9 cellular contexts compared by ENCODE assay signal in genomic region chr6:71349976-71350615, GRCh38.
DNase-seq lines count a peak whose midpoint lies in the region; ATAC-seq and TF ChIP-seq lines count a peak whose summit lies in the region.
"Had no signal": no experiment of that assay in that cellular context is flagged by ENCODE, and none has a peak within 500 bp of the region (broad histone marks: within the 10 kb centered on the region; RNA-seq: fewer than 3 reads in every experiment).

No MANE protein-coding gene starts in this region.

- H3K4me3 ChIP-seq in aorta (ENCODE audit: low read length in 2 of 2): no peak overlapping the region
- no peak overlapping the region for H3K4me3 ChIP-seq in body of pancreas

- peaks cover 2% of the 10 kb centered on the region for H3K9me3 Mint-ChIP-seq in glutamatergic neuron (ENCODE audit: unreplicated experiment)

- no peak overlapping the region for H3K4me3 Mint-ChIP-seq in glutamatergic neuron (ENCODE audit: unreplicated experiment)

- intact Hi-C loops in aorta (cut with DNase I): loop anchor here in 1 of 2 donors (5.0 to 10.0 kb wide), 2 partner anchors 153 to 335 kb away; no protein-coding TSS in a partner anchor
- intact Hi-C loops in body of pancreas (cut with DNase I): loop anchor here (10.0 kb wide), 1 partner anchor 145 kb away; no protein-coding TSS in a partner anchor

- H3K4me1 ChIP-seq in aorta (ENCODE audit: control insufficient read depth in 1 of 2, insufficient read depth in 2 of 2, low read length in 2 of 2) (peaks cover 0 to 10% of the 10 kb centered on the region in 2 donors), body of pancreas (peaks cover 10% of the 10 kb centered on the region)

- H3K9me3 ChIP-seq in aorta (ENCODE audit: control insufficient read depth, low read length) (no peaks in the 10 kb centered on the region), body of pancreas (no peaks in the 10 kb centered on the region)

- H3K36me3 Mint-ChIP-seq in glutamatergic neuron (ENCODE audit: unreplicated experiment): no peaks in the 10 kb centered on the region

- H3K27ac Mint-ChIP-seq in glutamatergic neuron (ENCODE audit: unreplicated experiment): no peak overlapping the region

- no peaks in the 10 kb centered on the region for H3K36me3 ChIP-seq in aorta (ENCODE audit: control insufficient read depth in 1 of 2, insufficient read depth in 2 of 2, low read length in 1 of 2)
- H3K36me3 ChIP-seq in body of pancreas (replicated peaks in 1 of 2; ENCODE audit: insufficient read depth in 1 of 2, low read depth in 2 of 2): no peaks in the 10 kb centered on the region

- no peaks in the 10 kb centered on the region for H3K27me3 ChIP-seq in aorta (ENCODE audit: control insufficient read depth in 1 of 2, insufficient read depth in 2 of 2, low read length in 1 of 2)
- no peaks in the 10 kb centered on the region for H3K27me3 ChIP-seq in body of pancreas

- peaks cover 2% of the 10 kb centered on the region for H3K27me3 Mint-ChIP-seq in glutamatergic neuron (ENCODE audit: unreplicated experiment)

- peaks cover 4% of the 10 kb centered on the region for H3K4me1 Mint-ChIP-seq in glutamatergic neuron (ENCODE audit: low read depth, unreplicated experiment)

- TF ChIP-seq CTCF in glutamatergic neuron (IDR thresholded peaks at IDR 0.05; ENCODE audit: partially characterized antibody, unreplicated experiment): no peak
- TF ChIP-seq CTCF in body of pancreas (IDR thresholded peaks at IDR 0.05): no peak

- 4 to 7% methylated on average over 5 of the region's 5 CpGs for WGBS in aorta, 2 donors
- WGBS in body of pancreas, 2 donors: 73 to 79% methylated on average over 5 of the region's 5 CpGs

- TF ChIP-seq POLR2A in body of pancreas (IDR thresholded peaks at IDR 0.05): no peak

- no peak for DNase-seq in activated CD4-positive, CD25-positive, alpha-beta regulatory T cell (lab: John Stamatoyannopoulos, UW)
- DNase-seq in dermis blood vessel endothelial cell (peak; percentile 36), medulla oblongata (ENCODE audit: extremely low spot score) (peak; percentile 77), aorta (peak in 1 of 2 donors; percentile 50), ecto neural progenitor cell (ENCODE audit: low spot score) (no peak), glutamatergic neuron (no peak), body of pancreas (no peak)
- DNase-seq: cerebellar nuclear complex had no signal

- no peak overlapping the region for H3K27ac ChIP-seq in aorta (ENCODE audit: low read depth in 1 of 2, low read length in 2 of 2)
- H3K27ac ChIP-seq in body of pancreas: peak overlapping the region in 1 of 4 donors; percentile 4

- peak; percentile 83 to 85 for ATAC-seq in activated CD4-positive, CD25-positive, alpha-beta regulatory T cell treated with anti-CD3 and anti-CD28 coated beads, Interleukin-2, amount 50 U/mL, for 24 hours
- ATAC-seq in aorta (ENCODE audit: low FRiP score) (peak; percentile 76), body of pancreas (no peak)

Comparison
In these comparisons a context has a peak if more than half of its experiments do, and no peak if none do; other contexts are left out.
1. DNase-seq: peak in dermis blood vessel endothelial cell (single experiment) and medulla oblongata (single experiment); none in activated CD4-positive, CD25-positive, alpha-beta regulatory T cell (0 of 4), ecto neural progenitor cell (single experiment), glutamatergic neuron (single experiment) and body of pancreas (0 of 4).